ENCODE assay signal across 8 cellular contexts in genomic region chr15:43330780-43331086, GRCh38. TPM values are rescaled to one million over a fixed set of nuclear protein-coding genes. Genes with fewer than 3 reads are reported as not detected.
A peak's percentile ranks its signal among the peaks of the same experiment; 100 is the strongest.
DNase-seq lines count a peak whose midpoint lies in the region; ATAC-seq and TF ChIP-seq lines count a peak whose summit lies in the region.

No MANE protein-coding gene starts in this region.

- no peak for DNase-seq in activated CD4-positive, alpha-beta T cell treated with anti-CD3 and anti-CD28 coated beads, Interleukin-2, amount 10 ng/mL, durations not matched to agents 7 days and 5 days
- no peak for DNase-seq in activated CD4-positive, alpha-beta T cell treated with anti-CD3 and anti-CD28 coated beads for 4 hours
- DNase-seq in astrocyte of the cerebellum (ENCODE audit: low read depth) = no peak
- no peak for DNase-seq in NCI-H2196 treated with DMSO at 0.1 percent for 48 hours (lab: John Stamatoyannopoulos, UW; ENCODE audit: unreplicated experiment)
- no peak for DNase-seq in DMS 273 treated with DMSO at 0.1 percent for 48 hours (lab: John Stamatoyannopoulos, UW)
- no peak for DNase-seq in OCI-M1 (lab: John Stamatoyannopoulos, UW)

- H3K9me3 ChIP-seq in mononuclear cell (ENCODE audit: low read depth, low read length) = no peaks in the 10 kb centered on the region

- H3K27me3 Mint-ChIP-seq in activated CD4-positive, alpha-beta T cell treated with anti-CD3 and anti-CD28 coated beads, Interleukin-2, amount 10 ng/mL, durations not matched to agents 7 days and 5 days = no peaks in the 10 kb centered on the region

- ATAC-seq in HG03139 (IDR thresholded peaks at IDR 0.05; ENCODE audit: unreplicated experiment) = peak; percentile 12

- H3K4me3 ChIP-seq in astrocyte of the cerebellum (ENCODE audit: low read depth, low read length) (peak overlapping the region; percentile 56), mononuclear cell (ENCODE audit: low read length) (peak overlapping the region; percentile 77)

- peak overlapping the region; percentile 88 for H3K4me3 Mint-ChIP-seq in activated CD4-positive, alpha-beta T cell treated with anti-CD3 and anti-CD28 coated beads, Interleukin-2, amount 10 ng/mL, durations not matched to agents 7 days and 5 days

- CTCF ChIA-PET in activated CD4-positive, alpha-beta T cell treated with anti-CD3 and anti-CD28 coated beads, Interleukin-2, amount 10 ng/mL, durations not matched to agents 7 days and 5 days (lab: Charles Lee) = interaction anchor here (1.0 kb wide), 1 partner anchor 34 kb away, joined by 3 read pairs; no protein-coding TSS in a partner anchor

- TF ChIP-seq CTCF in astrocyte of the cerebellum (IDR thresholded peaks at IDR 0.05; ENCODE audit: low read depth, low read length, missing control alignments) = no peak

- H3K27ac Mint-ChIP-seq in activated CD4-positive, alpha-beta T cell treated with anti-CD3 and anti-CD28 coated beads, Interleukin-2, amount 10 ng/mL, durations not matched to agents 7 days and 5 days = peak overlapping the region; percentile 98

- H3K9me3 Mint-ChIP-seq in activated CD4-positive, alpha-beta T cell treated with anti-CD3 and anti-CD28 coated beads, Interleukin-2, amount 10 ng/mL, durations not matched to agents 7 days and 5 days = peaks cover 2% of the 10 kb centered on the region

- no peaks in the 10 kb centered on the region for H3K27me3 ChIP-seq in mononuclear cell (ENCODE audit: insufficient read depth, low read length)

- peaks cover 35% of the 10 kb centered on the region for H3K4me1 Mint-ChIP-seq in activated CD4-positive, alpha-beta T cell treated with anti-CD3 and anti-CD28 coated beads, Interleukin-2, amount 10 ng/mL, durations not matched to agents 7 days and 5 days

- POLR2A ChIA-PET in activated CD4-positive, alpha-beta T cell treated with anti-CD3 and anti-CD28 coated beads, Interleukin-2, amount 10 ng/mL, durations not matched to agents 7 days and 5 days (lab: Charles Lee) = no interaction called here

- in situ Hi-C loops in astrocyte of the cerebellum (cut with HindIII; ENCODE audit: low sequenced_read_pairs) = no loop called here

- H3K36me3 Mint-ChIP-seq in activated CD4-positive, alpha-beta T cell treated with anti-CD3 and anti-CD28 coated beads, Interleukin-2, amount 10 ng/mL, durations not matched to agents 7 days and 5 days (ENCODE audit: low read depth) = peaks cover 25% of the 10 kb centered on the region

- peaks cover 20% of the 10 kb centered on the region for H3K4me1 ChIP-seq in mononuclear cell (ENCODE audit: insufficient read depth, low read length)

RNA-seq across cellular contexts. Expression of gene LCMT2, which starts 0.4 kb away (rescaled TPM):
- total RNA-seq in activated CD4-positive, alpha-beta T cell treated with anti-CD3 and anti-CD28 coated beads, Interleukin-2, amount 10 ng/mL, durations not matched to agents 7 days and 5 days = 10 to 100 TPM; 10.5 to 12.6 TPM
- total RNA-seq in mononuclear cell = 9.7 TPM

RNA-seq across cellular contexts. Expression of gene TGM7, which starts 28.7 kb away (rescaled TPM):
- not detected for total RNA-seq in activated CD4-positive, alpha-beta T cell treated with anti-CD3 and anti-CD28 coated beads, Interleukin-2, amount 10 ng/mL, durations not matched to agents 7 days and 5 days
- not detected for total RNA-seq in mononuclear cell

RNA-seq across cellular contexts. Expression of gene ZSCAN29, which starts 40.1 kb away (rescaled TPM):
- 10 to 100 TPM; 25.4 to 28.2 TPM for total RNA-seq in activated CD4-positive, alpha-beta T cell treated with anti-CD3 and anti-CD28 coated beads, Interleukin-2, amount 10 ng/mL, durations not matched to agents 7 days and 5 days
- total RNA-seq in mononuclear cell = 8.6 TPM

RNA-seq across cellular contexts. Expression of gene TUBGCP4, which starts 40.2 kb away (rescaled TPM):
- 10 to 100 TPM; 35.0 to 38.1 TPM for total RNA-seq in activated CD4-positive, alpha-beta T cell treated with anti-CD3 and anti-CD28 coated beads, Interleukin-2, amount 10 ng/mL, durations not matched to agents 7 days and 5 days
- 4.9 TPM for total RNA-seq in mononuclear cell
